34 cellular contexts compared by ENCODE assay signal in genomic region chr7:26361637-26362036, GRCh38.
"Had no signal": no experiment of that assay in that cellular context is flagged by ENCODE, and none has a peak within 500 bp of the region (broad histone marks: within the 10 kb centered on the region; RNA-seq: fewer than 3 reads in every experiment).

No MANE protein-coding gene starts in this region.

- H3K27me3 ChIP-seq: Peyer's patch had no signal

- H3K36me3 ChIP-seq: Peyer's patch, SJSA1, WERI-Rb-1 had no signal

- H3K9me3 ChIP-seq: Peyer's patch, SJSA1 had no signal

- H3K27ac ChIP-seq: Peyer's patch, SJSA1, WERI-Rb-1 had no signal

- FAIRE-seq: bronchial epithelial cell had no signal

- DNase-seq: activated CD4-positive, alpha-beta memory T cell treated with anti-CD3 and anti-CD28 coated beads, Interleukin-2, amount 10 ng/mL, durations not matched to agents 7 days and 5 days; activated CD4-positive, alpha-beta T cell treated with anti-CD3 and anti-CD28 coated beads for 1 hour; activated CD4-positive, alpha-beta T cell treated with anti-CD3 and anti-CD28 coated beads for 48 hours; activated CD4-positive, CD25-positive, alpha-beta regulatory T cell; activated CD8-positive, alpha-beta memory T cell treated with anti-CD3 and anti-CD28 coated beads for 24 hours; activated CD8-positive, alpha-beta memory T cell treated with anti-CD3 and anti-CD28 coated beads, Interleukin-2, amount 10 ng/mL, durations not matched to agents 7 days and 5 days; activated CD8-positive, alpha-beta memory T cell treated with anti-CD3 and anti-CD28 coated beads, Interleukin-2, amount 50 U/mL, for 48 hours; activated effector memory CD4-positive, alpha-beta T cell treated with Interleukin-2 at 50 U/mL for 16 hours; activated naive CD4-positive, alpha-beta T cell treated with anti-CD3 and anti-CD28 coated beads, Interleukin-2, amount 10 ng/mL, durations not matched to agents 7 days and 5 days; activated naive CD8-positive, alpha-beta T cell treated with anti-CD3 and anti-CD28 coated beads, Interleukin-2, amount 50 U/mL, for 24 hours; activated T-cell treated with anti-CD3 and anti-CD28 coated beads, Interleukin-2, amount 50 U/mL, for 48 hours; anterior cingulate cortex; caudate nucleus; Karpas-422; NCI-H1105; NCI-H1417 treated with DMSO at 0.1 percent for 48 hours; NCI-H187 treated with DMSO at 0.1 percent for 48 hours; NCI-H2171 treated with DMSO at 0.1 percent for 48 hours; NCI-H2227 treated with DMSO at 0.1 percent for 48 hours; NCI-H446; NCI-H510A treated with DMSO at 0.1 percent for 48 hours; NCI-H748 treated with DMSO at 0.1 percent for 48 hours; NK-92 treated with Interleukin-12 subunit alpha and Interleukin-12 subunit beta, amount 100 ng/mL, for 24 hours; PC-3; Peyer's patch; RPMI8226; SHP77 treated with DMSO at 0.1 percent for 48 hours; SW 1271; T-helper 1 cell; T-helper 2 cell; T-helper 9 cell; WERI-Rb-1 had no signal

- H3K4me1 ChIP-seq: Peyer's patch, SJSA1 had no signal

- H3K4me3 ChIP-seq: Peyer's patch, SJSA1 had no signal

- ATAC-seq: activated CD8-positive, alpha-beta memory T cell treated with anti-CD3 and anti-CD28 coated beads, Interleukin-2, amount 10 ng/mL, durations not matched to agents 7 days and 5 days; activated naive CD8-positive, alpha-beta T cell treated with anti-CD3 and anti-CD28 coated beads, Interleukin-2, amount 50 U/mL, for 24 hours; PC-3 had no signal
